Comparison of ENCODE assay signal across 9 cellular contexts in genomic region chr1:171740356-171740863, GRCh38. TPM values are rescaled to one million over a fixed set of nuclear protein-coding genes. Genes with fewer than 3 reads are reported as not detected.
A peak's percentile ranks its signal among the peaks of the same experiment; 100 is the strongest.
DNase-seq lines count a peak whose midpoint lies in the region; ATAC-seq, FAIRE-seq and TF ChIP-seq lines count a peak whose summit lies in the region.
"Had no signal": no experiment of that assay in that cellular context is flagged by ENCODE, and none has a peak within 500 bp of the region (broad histone marks: within the 10 kb centered on the region; RNA-seq: fewer than 3 reads in every experiment).

No MANE protein-coding gene starts in this region.

- H4K20me1 ChIP-seq in GM12878 (ENCODE audit: control insufficient read depth, insufficient read depth), result no peaks in the 10 kb centered on the region

- FAIRE-seq in GM12878 (lab: Jason Lieb, UNC), result no peak

- H3K27ac Mint-ChIP-seq in HFFc6 (peak overlapping the region; percentile 100), CD14-positive monocyte (peak overlapping the region in 1 of 7 donors; percentile 18)

- H3K4me1 Mint-ChIP-seq in HFFc6 (ENCODE audit: low read depth) (peaks cover 62% of the 10 kb centered on the region), CD14-positive monocyte (peaks cover 70% of the 10 kb centered on the region)

- H3K9me3 Mint-ChIP-seq in HFFc6 (no peaks in the 10 kb centered on the region), CD14-positive monocyte (peaks cover 0 to 3% (median 0%) of the 10 kb centered on the region in 7 donors)

- H3K79me2 ChIP-seq in GM12878 (ENCODE audit: control insufficient read depth, insufficient read depth, low read length), result peaks cover 8% of the 10 kb centered on the region

- WGBS in GM12878 (ENCODE audit: insufficient coverage, insufficient replicate concordance, low lambda C conversion rate, missing lambda C conversion rate), result 71% methylated on average over 2 of the region's 2 CpGs

- no peak for TF ChIP-seq CTCF in AG04449 (IDR thresholded peaks at IDR 0.05; ENCODE audit: insufficient read depth, low read length, missing control alignments)
- TF ChIP-seq CTCF in HFFc6 (IDR thresholded peaks at IDR 0.05), result no peak
- no peak for TF ChIP-seq CTCF in GM12878 (IDR thresholded peaks at IDR 0.05 in 2 of 3, conservative IDR thresholded peaks at IDR 0.05 in 1 of 3; ENCODE audit: control insufficient read depth in 2 of 3, extremely low read depth in 1 of 3, insufficient read depth in 1 of 3, low read depth in 3 of 3, low read length in 3 of 3)
- TF ChIP-seq CTCF in CD14-positive monocyte (IDR thresholded peaks at IDR 0.05), result no peak

- no peak for TF ChIP-seq EP300 in GM12878 (IDR thresholded peaks at IDR 0.05; ENCODE audit: borderline replicate concordance in 1 of 2, control insufficient read depth in 1 of 2, low read depth in 2 of 2, low read length in 2 of 2)

- H3K36me3 ChIP-seq in GM12878 (ENCODE audit: control insufficient read depth in 2 of 2, insufficient read depth in 2 of 2, low read length in 1 of 2), result peaks cover 0 to 6% of the 10 kb centered on the region in 2 experiments; a peak in 2 of 4 replicates
- peaks cover 13 to 23% of the 10 kb centered on the region in 2 donors for H3K36me3 ChIP-seq in muscle layer of duodenum (ENCODE audit: control insufficient read depth in 1 of 2, insufficient read depth in 2 of 2, low read length in 2 of 2)

- SMC1A ChIA-PET in GM12878 (lab: Charles Lee; ENCODE audit: uncharacterized antibody, unreplicated experiment), result interaction anchor here (0.9 to 6.7 kb wide), 4 partner anchors 10 to 230 kb away, joined by 3 to 27 read pairs (median 4); no protein-coding TSS in a partner anchor

- TF ChIP-seq POLR2A in GM12878 (IDR thresholded peaks at IDR 0.05; ENCODE audit: low read depth, low read length), result no peak

- no peak for TF ChIP-seq RAD21 in GM12878 (IDR thresholded peaks at IDR 0.05; ENCODE audit: insufficient read depth, low read depth, low read length)

- H3K4me1 ChIP-seq in GM12878 (ENCODE audit: control insufficient read depth, insufficient read depth, low read length) (peaks cover 4% of the 10 kb centered on the region), muscle layer of duodenum (ENCODE audit: control insufficient read depth in 1 of 2, insufficient read depth in 2 of 2, low read length in 2 of 2) (peaks cover 15 to 23% of the 10 kb centered on the region in 2 donors)

- no peak for ATAC-seq in GM12878

- H3K36me3 Mint-ChIP-seq in HFFc6 (ENCODE audit: low read depth) (peaks cover 7% of the 10 kb centered on the region), CD14-positive monocyte (peaks cover 19 to 22% of the 10 kb centered on the region in 2 donors)

- no peak overlapping the region for H3K9ac ChIP-seq in GM12878 (ENCODE audit: control insufficient read depth, insufficient read depth, low read length)

- H3K27me3 ChIP-seq in GM12878 (replicated peaks in 1 of 2; ENCODE audit: control insufficient read depth in 2 of 2, insufficient read depth in 2 of 2, low read length in 1 of 2) (no peaks in the 10 kb centered on the region), muscle layer of duodenum (ENCODE audit: low read depth, low read length) (no peaks in the 10 kb centered on the region)

- CTCF ChIA-PET in AG04449 (lab: Yijun Ruan, JAX), result interaction anchor here (0.7 to 5.8 kb wide), 7 partner anchors 9 to 244 kb away, joined by 3 to 27 read pairs (median 3); no protein-coding TSS in a partner anchor
- CTCF ChIA-PET in GM12878 (lab: Yijun Ruan, JAX), result interaction anchor here (0.8 to 2.2 kb wide), 10 partner anchors 12 to 427 kb away, joined by 3 to 11 read pairs (median 4); partner anchors contain the start of genes FMO4 and PRRC2C

- intact Hi-C loops in GM12878 (cut with micrococcal nuclease; ENCODE audit: unreplicated experiment), result loop anchor here (10.0 kb wide), 1 partner anchor 256 kb away; the partner anchor contains the start of gene PRRC2C
- intact Hi-C loops in CD14-positive monocyte (cut with micrococcal nuclease), result loop anchor here (5.0 kb wide), 2 partner anchors 42 to 253 kb away; partner anchors contain the start of genes METTL13 (in 1 of the 2) and PRRC2C (in 1 of the 2)

- H3K4me2 ChIP-seq in GM12878 (ENCODE audit: control insufficient read depth, insufficient read depth), result peak overlapping the region; percentile 96

- H3K9me3 ChIP-seq in GM12878 (replicated peaks; ENCODE audit: control insufficient read depth, insufficient read depth, low read length) (no peaks in the 10 kb centered on the region), muscle layer of duodenum (ENCODE audit: control insufficient read depth in 1 of 2, low read length in 2 of 2) (no peaks in the 10 kb centered on the region)

- H3K27me3 Mint-ChIP-seq in HFFc6 (ENCODE audit: insufficient read depth) (no peaks in the 10 kb centered on the region; the same call in 1 of the 2 replicates), CD14-positive monocyte (ENCODE audit: low read depth in 3 of 3) (peaks cover 0 to 2% (median 0%) of the 10 kb centered on the region in 3 donors)

- POLR2A ChIA-PET in AG04449 (lab: Yijun Ruan, JAX), result interaction anchor here (0.7 kb wide), 1 partner anchor 94 kb away, joined by 3 read pairs; no protein-coding TSS in a partner anchor
- POLR2A ChIA-PET in GM12878 (lab: Charles Lee), result interaction anchor here (0.5 to 4.1 kb wide), 6 partner anchors 8 to 469 kb away, joined by 3 to 18 read pairs (median 6); partner anchors contain the start of genes METTL13 and PRRC2C

- in situ Hi-C loops in GM12878 (cut with MboI), result no loop called here

- H3K27ac ChIP-seq in GM12878 (ENCODE audit: control insufficient read depth, insufficient read depth) (no peak overlapping the region), muscle layer of duodenum (ENCODE audit: low read length) (peak overlapping the region; percentile 100)

- DNase-seq in AG04449 (ENCODE audit: low read depth, low spot score) (no peak), HFFc6 (no peak), GM12878 (ENCODE audit: low read depth, low spot score) (no peak), NCI-H146 (lab: John Stamatoyannopoulos, UW) (no peak), NCI-H82 (lab: John Stamatoyannopoulos, UW) (no peak), CD14-positive monocyte (ENCODE audit: low spot score) (no peak)
- no peak for DNase-seq in effector CD4-positive, alpha-beta T cell
- DNase-seq: NCI-H1436 had no signal

- H3K4me3 Mint-ChIP-seq in HFFc6, result peak overlapping the region; percentile 94
- no peak overlapping the region for H3K4me3 Mint-ChIP-seq in CD14-positive monocyte

- RAD21 ChIA-PET in GM12878 (lab: Charles Lee; ENCODE audit: unreplicated experiment), result interaction anchor here (1.5 to 2.8 kb wide), 4 partner anchors 24 to 255 kb away, joined by 3 to 11 read pairs (median 8); partner anchors contain the start of gene PRRC2C

- H3K4me3 ChIP-seq in AG04449 (ENCODE audit: low read depth, low read length) (peak overlapping the region; percentile 89), GM12878 (peak overlapping the region; percentile 83; the same call in 1 of the 2 replicates), muscle layer of duodenum (ENCODE audit: low read depth in 1 of 2, low read length in 2 of 2) (peak overlapping the region; percentile 97)

- no TSS peak for BruUV-seq in GM12878 (replicated peaks; lab: Mats Ljungman, UMichigan)

- H2AFZ ChIP-seq in GM12878 (ENCODE audit: control insufficient read depth, low read depth, low read length), result no peak overlapping the region

TF ChIP-seq in GM12878, 131 proteins besides CTCF, POLR2A, EP300 and RAD21 (continues in another document):
- TF ChIP-seq TARDBP (IDR thresholded peaks at IDR 0.05; ENCODE audit: borderline replicate concordance), result no peak
- TF ChIP-seq BACH1 (IDR thresholded peaks at IDR 0.05; ENCODE audit: borderline replicate concordance), result no peak

RNA-seq across cellular contexts. Expression of gene VAMP4, which starts 1.5 kb away (rescaled TPM):
- 10 to 100 TPM; 12.8 to 14.7 (median 13.4) TPM for total RNA-seq in HFFc6 (2021; fragmentation: NEBNext Ultra II Directional; extraction: Animal tissue kit (Norgen Biotek cat#: 25700))
- total RNA-seq in GM12878 (2013; cell fraction: nucleolus; rRNA removed), result 8.2 and 8.6 TPM in 2 replicates
- total RNA-seq in GM12878 (2014; rRNA removed) (1.5 and 2.8 TPM in 2 replicates), GM12878 (2014; rRNA removed; fragmentation: Illumina TruSeq; extraction: Trizol) (4.2 and 4.3 TPM in 2 replicates), GM12878 (2021) (3.4 and 4.6 TPM in 2 replicates)
- 3.1 TPM for polyA plus RNA-seq in GM12878 (2011; ENCODE audit: low read depth)
- polyA plus RNA-seq in GM12878 (2011; rRNA removed) (6.3 and 13.7 TPM in 2 replicates), GM12878 (2014; fragmentation: Illumina TruSeq; extraction: Trizol) (5.2 and 6.6 TPM in 2 replicates), GM12878 (2014; fragmentation: Nextera tagmentation; extraction: Ambion mirVana) (1 to 10 TPM in 1 of 2 experiments, under 1 TPM in 1; 0.90 to 1.5 TPM), GM12878 (2014; rRNA removed) (3.5 and 4.0 TPM in 2 replicates), GM12878 (2016; fragmentation: Nextera tagmentation; extraction: Ambion mirVana) (1 to 10 TPM; 4.3 to 7.9 TPM), CD14-positive monocyte (10 to 100 TPM; 18.8 to 19.5 TPM)
- 1.8 and 1.9 TPM in 2 replicates for polyA plus RNA-seq in GM12878 (2011; cell fraction: cytosol; rRNA removed)
- polyA plus RNA-seq in GM12878 (2011; cell fraction: nucleus; rRNA removed), result 4.7 and 5.2 TPM in 2 replicates
- polyA plus RNA-seq in GM12878 (2012), result 5.3 and 6.6 TPM in 2 replicates
- polyA minus RNA-seq in GM12878 (2011; rRNA and poly(A)+ RNA removed), result 1.6 and 2.4 TPM in 2 replicates
- polyA minus RNA-seq in GM12878 (2011; cell fraction: cytosol; rRNA and poly(A)+ RNA removed), result 1.2 and 4.9 TPM in 2 replicates
- polyA minus RNA-seq in GM12878 (2011; cell fraction: nucleus; rRNA and poly(A)+ RNA removed), result 1.6 and 2.4 TPM in 2 replicates

RNA-seq across cellular contexts. Expression of gene METTL13, which starts 41.0 kb away (rescaled TPM):
- 10 to 100 TPM; 23.4 to 31.5 (median 25.4) TPM for total RNA-seq in HFFc6 (2021; fragmentation: NEBNext Ultra II Directional; extraction: Animal tissue kit (Norgen Biotek cat#: 25700))
- 22.6 and 28.0 TPM in 2 replicates for total RNA-seq in GM12878 (2013; cell fraction: nucleolus; rRNA removed)
- total RNA-seq in GM12878 (2014; rRNA removed) (35.6 and 35.7 TPM in 2 replicates), GM12878 (2014; rRNA removed; fragmentation: Illumina TruSeq; extraction: Trizol) (27.4 and 28.7 TPM in 2 replicates), GM12878 (2021) (34.8 and 37.1 TPM in 2 replicates)
- polyA plus RNA-seq in GM12878 (2011; ENCODE audit: low read depth), result 21.0 TPM
- polyA plus RNA-seq in GM12878 (2011; rRNA removed) (43.9 and 47.2 TPM in 2 replicates), GM12878 (2014; fragmentation: Illumina TruSeq; extraction: Trizol) (36.4 and 37.7 TPM in 2 replicates), GM12878 (2014; fragmentation: Nextera tagmentation; extraction: Ambion mirVana) (10 to 100 TPM; 12.2 to 16.8 TPM), GM12878 (2014; rRNA removed) (32.0 and 34.3 TPM in 2 replicates), GM12878 (2016; fragmentation: Nextera tagmentation; extraction: Ambion mirVana) (10 to 100 TPM; 34.3 to 38.3 TPM), CD14-positive monocyte (10 to 100 TPM; 16.0 to 18.5 TPM)
- 47.5 and 48.1 TPM in 2 replicates for polyA plus RNA-seq in GM12878 (2011; cell fraction: cytosol; rRNA removed)
- polyA plus RNA-seq in GM12878 (2011; cell fraction: nucleus; rRNA removed), result 28.6 and 32.8 TPM in 2 replicates
- 22.9 and 25.6 TPM in 2 replicates for polyA plus RNA-seq in GM12878 (2012)
- polyA minus RNA-seq in GM12878 (2011; rRNA and poly(A)+ RNA removed), result 55.0 and 70.1 TPM in 2 replicates
- 14.3 and 20.2 TPM in 2 replicates for polyA minus RNA-seq in GM12878 (2011; cell fraction: cytosol; rRNA and poly(A)+ RNA removed)
- 18.7 and 30.4 TPM in 2 replicates for polyA minus RNA-seq in GM12878 (2011; cell fraction: nucleus; rRNA and poly(A)+ RNA removed)
